In genomic region chr13:26601669-26602068, GRCh38 we compare ENCODE assay signal across 8 cellular contexts. TPM values are rescaled to one million over a fixed set of nuclear protein-coding genes. Genes with fewer than 3 reads are reported as not detected.
DNase-seq lines count a peak whose midpoint lies in the region; ATAC-seq, FAIRE-seq and TF ChIP-seq lines count a peak whose summit lies in the region.

No MANE protein-coding gene starts in this region.

- no peak for TF ChIP-seq POLR2A in gastroesophageal sphincter (IDR thresholded peaks at IDR 0.05)

- FAIRE-seq in bronchial epithelial cell (lab: Jason Lieb, UNC): no peak

- DNase-seq in MV-4-11 (lab: John Stamatoyannopoulos, UW) (peak; percentile 86), bronchial epithelial cell (ENCODE audit: low read depth) (peak; percentile 27), BE2C (no peak), NCI-H2107 (lab: John Stamatoyannopoulos, UW) (no peak), midbrain (lab: John Stamatoyannopoulos, UW) (no peak)

- H3K9me3 ChIP-seq in gastroesophageal sphincter (peaks cover 0 to 6% (median 0%) of the 10 kb centered on the region in 3 donors), BE2C (no peaks in the 10 kb centered on the region)

- ATAC-seq in GM18520 (IDR thresholded peaks at IDR 0.05; ENCODE audit: unreplicated experiment) (peak; percentile 63), gastroesophageal sphincter (no peak)

- no peak overlapping the region for H3K27ac ChIP-seq in 22Rv1
- no peak overlapping the region for H3K27ac ChIP-seq in gastroesophageal sphincter

- peaks cover 12 to 54% (median 23%) of the 10 kb centered on the region in 3 donors for H3K4me1 ChIP-seq in gastroesophageal sphincter
- no peaks in the 10 kb centered on the region for H3K4me1 ChIP-seq in BE2C

- H3K27me3 ChIP-seq in bronchial epithelial cell (ENCODE audit: control insufficient read depth, insufficient read depth, low read length): no peaks in the 10 kb centered on the region
- no peaks in the 10 kb centered on the region for H3K27me3 ChIP-seq in gastroesophageal sphincter
- peaks cover 3% of the 10 kb centered on the region; the same call in 1 of the 2 replicates for H3K27me3 ChIP-seq in BE2C

- WGBS in gastroesophageal sphincter (ENCODE audit: low coverage in 1 of 2), 2 donors: 23 to 66% methylated on average over 2 of the region's 2 CpGs

- H3K36me3 ChIP-seq in bronchial epithelial cell (ENCODE audit: control insufficient read depth, insufficient read depth, low read length) (no peaks in the 10 kb centered on the region), gastroesophageal sphincter (no peaks in the 10 kb centered on the region), BE2C (no peaks in the 10 kb centered on the region)

- H3K4me3 ChIP-seq in bronchial epithelial cell (ENCODE audit: low read depth, low read length): no peak overlapping the region
- H3K4me3 ChIP-seq in gastroesophageal sphincter: no peak overlapping the region
- no peak overlapping the region for H3K4me3 ChIP-seq in BE2C (ENCODE audit: low read depth, low read length)

- TF ChIP-seq EP300 in gastroesophageal sphincter (IDR thresholded peaks at IDR 0.05): no peak

- TF ChIP-seq CTCF in 22Rv1 (IDR thresholded peaks at IDR 0.05): peak; percentile 48
- TF ChIP-seq CTCF in bronchial epithelial cell (IDR thresholded peaks at IDR 0.05; ENCODE audit: insufficient read depth, low read length, severe bottlenecking): peak; percentile 13
- TF ChIP-seq CTCF in gastroesophageal sphincter (IDR thresholded peaks at IDR 0.05): peak in 1 of 4 experiments; percentile 12
- no peak for TF ChIP-seq CTCF in BE2C (IDR thresholded peaks at IDR 0.05; ENCODE audit: low read depth, low read length)

RNA-seq across cellular contexts. Expression of gene WASF3, which starts 44.2 kb away (rescaled TPM):
- total RNA-seq in bronchial epithelial cell (4.5 and 5.5 TPM in 2 replicates), gastroesophageal sphincter (10 to 100 TPM; 13.7 to 19.0 (median 18.7) TPM)
- 1.7 TPM for polyA plus RNA-seq in BE2C (2012; ENCODE audit: insufficient read depth, insufficient read length, low read depth)

Comparison
In these comparisons a context has a peak if more than half of its experiments do, and no peak if none do; other contexts are left out.
1. DNase-seq: peak in MV-4-11 (single experiment) and bronchial epithelial cell (single experiment); none in BE2C (single experiment), NCI-H2107 (single experiment) and midbrain (single experiment).